In genomic region chr3:49673715-49674490, GRCh38 we compare ENCODE assay signal across 8 cellular contexts. TPM values are rescaled to one million over a fixed set of nuclear protein-coding genes. Genes with fewer than 3 reads are reported as not detected.
DNase-seq lines count a peak whose midpoint lies in the region; ATAC-seq lines count a peak whose summit lies in the region.

Gene APEH (plus strand): TSS chr3:49674351. CDS start chr3:49674402, 51 bp downstream.

- H3K27ac ChIP-seq in iPS DF 6.9 (ENCODE audit: low read length) = no peak within 1 kb of the TSS
- peak within 1 kb of the TSS; percentile 93 for H3K27ac ChIP-seq in skeletal muscle tissue (ENCODE audit: low read depth, low read length)

- H3K4me1 ChIP-seq in iPS DF 6.9 (ENCODE audit: control insufficient read depth, insufficient read depth, low read length) (peaks cover 1% of the 10 kb centered on the region; the same call in 1 of the 2 replicates), skeletal muscle tissue (ENCODE audit: control insufficient read depth in 3 of 3, insufficient read depth in 3 of 3, low read length in 3 of 3) (peaks cover 19 to 40% (median 20%) of the 10 kb centered on the region in 3 donors)

- DNase-seq in SK-MEL-5 (ENCODE audit: low read depth, low spot score) = peak; percentile 96
- DNase-seq in astrocyte of the hippocampus (ENCODE audit: low read depth, low spot score) = peak; percentile 99
- DNase-seq in iPS DF 6.9 (ENCODE audit: low read depth, low spot score) = peak; percentile 93
- DNase-seq in NCI-H446 (lab: John Stamatoyannopoulos, UW) = no peak
- no peak for DNase-seq in NCI-H510A treated with DMSO at 0.1 percent for 48 hours (lab: John Stamatoyannopoulos, UW)

- in situ Hi-C loops in SK-MEL-5 (cut with HindIII; ENCODE audit: low pct_unique_long_range_greater_than_20kb, low sequenced_read_pairs) = no loop called here

- peak within 1 kb of the TSS; percentile 77 to 92 (median 85) for H3K9ac ChIP-seq in skeletal muscle tissue (ENCODE audit: low read depth in 1 of 3, low read length in 3 of 3)

- peaks cover 30% of the 10 kb centered on the region for H3K36me3 ChIP-seq in iPS DF 6.9 (ENCODE audit: control insufficient read depth, insufficient read depth, low read length)
- H3K36me3 ChIP-seq in skeletal muscle tissue (ENCODE audit: control insufficient read depth in 3 of 3, insufficient read depth in 3 of 3, low read length in 3 of 3) = peaks cover 33 to 37% (median 35%) of the 10 kb centered on the region in 3 donors

- no CpG with 5 or more reads among the region's 71 CpGs for WGBS in iPS DF 6.9 (ENCODE audit: insufficient coverage, insufficient read length)

- ATAC-seq in GM18502 (IDR thresholded peaks at IDR 0.05; ENCODE audit: poor library complexity, unreplicated experiment) = peak; percentile 77
- ATAC-seq in HG02938 (IDR thresholded peaks at IDR 0.05; ENCODE audit: unreplicated experiment) = peak; percentile 77

- H3K4me3 ChIP-seq in iPS DF 6.9 (ENCODE audit: low read length) = peak within 1 kb of the TSS; percentile 68
- H3K4me3 ChIP-seq in skeletal muscle tissue (ENCODE audit: low read length in 3 of 3) = peak within 1 kb of the TSS; percentile 78 to 95 (median 91)

- H3K27me3 ChIP-seq in iPS DF 6.9 (ENCODE audit: control insufficient read depth, insufficient read depth, low read length) (no peaks in the 10 kb centered on the region), skeletal muscle tissue (ENCODE audit: control insufficient read depth in 3 of 3, insufficient read depth in 3 of 3, low read length in 3 of 3) (peaks cover 0 to 7% (median 0%) of the 10 kb centered on the region in 3 donors)

- H3K9me3 ChIP-seq in iPS DF 6.9 (ENCODE audit: control insufficient read depth, insufficient read depth, low read length) (no peaks in the 10 kb centered on the region), skeletal muscle tissue (ENCODE audit: control insufficient read depth in 3 of 3, low read length in 3 of 3) (no peaks in the 10 kb centered on the region)

RNA-seq across cellular contexts. Expression of gene APEH, which starts in this region (rescaled TPM):
- 231 and 246 TPM in 2 replicates for total RNA-seq in SK-MEL-5 (2014; rRNA removed; shearing (Covaris generic))
- polyA plus RNA-seq in SK-MEL-5 (2015; cell fraction: cytosol; rRNA removed) = 225 and 264 TPM in 2 replicates
- 319 and 330 TPM in 2 replicates for polyA plus RNA-seq in SK-MEL-5 (2015; cell fraction: nucleus; rRNA removed)
- total RNA-seq in skeletal muscle tissue = 75.2 TPM

Comparison
In these comparisons a context has a peak if more than half of its experiments do, and no peak if none do; other contexts are left out.
1. DNase-seq: peak in SK-MEL-5 (single experiment), astrocyte of the hippocampus (single experiment) and iPS DF 6.9 (single experiment); none in NCI-H446 (0 of 2) and NCI-H510A treated with DMSO at 0.1 percent for 48 hours (single experiment).